21 cellular contexts compared by ENCODE assay signal in genomic region chr5:143516249-143516648, GRCh38.
DNase-seq lines count a peak whose midpoint lies in the region; ATAC-seq and TF ChIP-seq lines count a peak whose summit lies in the region.
"Had no signal": no experiment of that assay in that cellular context is flagged by ENCODE, and none has a peak within 500 bp of the region (broad histone marks: within the 10 kb centered on the region; RNA-seq: fewer than 3 reads in every experiment).

No MANE protein-coding gene starts in this region.

- H3K9me3 ChIP-seq in DOHH2 (ENCODE audit: control insufficient read depth, insufficient read depth, low read length) (no peaks in the 10 kb centered on the region; the same call in 1 of the 2 replicates), Loucy (ENCODE audit: insufficient read depth, low read depth, low read length) (no peaks in the 10 kb centered on the region)
- H3K9me3 ChIP-seq: esophagus squamous epithelium, stomach had no signal

- H3K4me3 ChIP-seq in DOHH2 (ENCODE audit: low read length): no peak overlapping the region
- H3K4me3 ChIP-seq in Loucy (ENCODE audit: low read length, poor library complexity, severe bottlenecking): no peak overlapping the region
- H3K4me3 ChIP-seq: esophagus squamous epithelium, heart left ventricle, stomach, upper lobe of right lung had no signal

- H3K9me2 ChIP-seq in DOHH2 (replicated peaks; ENCODE audit: control insufficient read depth, low read length): no peaks in the 10 kb centered on the region
- H3K9me2 ChIP-seq in Loucy (replicated peaks; ENCODE audit: low read depth, low read length): no peaks in the 10 kb centered on the region

- H4K20me1 ChIP-seq in DOHH2 (ENCODE audit: control insufficient read depth, insufficient read depth, low read depth, low read length) (no peaks in the 10 kb centered on the region), Loucy (ENCODE audit: insufficient read depth, low read length, poor library complexity, severe bottlenecking) (no peaks in the 10 kb centered on the region)

- TF ChIP-seq CTCF in DOHH2 (IDR thresholded peaks at IDR 0.05; ENCODE audit: low read depth, low read length, poor library complexity, severe bottlenecking) (no peak), Loucy (conservative IDR thresholded peaks at IDR 0.05; ENCODE audit: low read length) (no peak)

- peak overlapping the region; percentile 26; the same call in 1 of the 2 replicates for H3K4me2 ChIP-seq in DOHH2 (ENCODE audit: low read length)
- H3K4me2 ChIP-seq in Loucy (ENCODE audit: low read depth, low read length, poor library complexity, severe bottlenecking): peak overlapping the region; percentile 14

- H3K36me3 ChIP-seq in DOHH2 (ENCODE audit: control insufficient read depth, low read length) (no peaks in the 10 kb centered on the region), Loucy (ENCODE audit: insufficient read depth, low read length) (no peaks in the 10 kb centered on the region)
- H3K36me3 ChIP-seq: esophagus squamous epithelium, heart left ventricle, stomach, upper lobe of right lung had no signal

- no peak overlapping the region for H3K9ac ChIP-seq in Loucy (ENCODE audit: low read depth, low read length, poor library complexity, severe bottlenecking)

- ATAC-seq in GM21423 (IDR thresholded peaks at IDR 0.05; ENCODE audit: unreplicated experiment) (peak; percentile 49), HG02588 (IDR thresholded peaks at IDR 0.05; ENCODE audit: unreplicated experiment) (no peak)
- ATAC-seq: activated CD4-positive, alpha-beta T cell treated with anti-CD3 and anti-CD28 coated beads for 36 hours; Panc1 had no signal

- no peak overlapping the region for H3K27ac ChIP-seq in DOHH2 (ENCODE audit: low read depth, low read length)
- H3K27ac ChIP-seq: esophagus squamous epithelium, stomach, upper lobe of right lung had no signal

- DNase-seq in germinal center (ENCODE audit: low spot score): peak; percentile 11
- DNase-seq in mesenteric fat pad (ENCODE audit: low spot score): no peak
- no peak for DNase-seq in activated CD8-positive, alpha-beta memory T cell treated with anti-CD3 and anti-CD28 coated beads, Interleukin-2, amount 50 U/mL, for 4 hours
- no peak for DNase-seq in stimulated activated naive CD4-positive, alpha-beta T cell treated with Interleukin-2 at 50 U/mL for 16 hours (lab: John Stamatoyannopoulos, UW)
- DNase-seq: activated CD4-positive, alpha-beta T cell treated with anti-CD3 and anti-CD28 coated beads for 36 hours; activated naive CD4-positive, alpha-beta T cell; CD4-positive, alpha-beta memory T cell; DMS79; effector memory CD4-positive, alpha-beta T cell; esophagus squamous epithelium; KBM-7; NCI-H748 treated with DMSO at 0.1 percent for 48 hours; occipital lobe; stomach; upper lobe of right lung had no signal

- H2AFZ ChIP-seq in Loucy (ENCODE audit: low read length): peak overlapping the region; percentile 52; the same call in 1 of the 2 replicates

- no peaks in the 10 kb centered on the region for H3F3A ChIP-seq in DOHH2 (ENCODE audit: control insufficient read depth, insufficient read depth)
- H3F3A ChIP-seq in Loucy (ENCODE audit: low read depth): no peaks in the 10 kb centered on the region

- no peaks in the 10 kb centered on the region for H3K27me3 ChIP-seq in DOHH2 (ENCODE audit: control insufficient read depth, low read length)
- H3K27me3 ChIP-seq in Loucy (ENCODE audit: insufficient read depth, low read length, poor library complexity, severe bottlenecking): no peaks in the 10 kb centered on the region
- H3K27me3 ChIP-seq: esophagus squamous epithelium, heart left ventricle, stomach, upper lobe of right lung had no signal

- H3K4me1 ChIP-seq in DOHH2 (ENCODE audit: control insufficient read depth, low read length) (peaks cover 18% of the 10 kb centered on the region), Loucy (ENCODE audit: insufficient read depth, low read length, poor library complexity, severe bottlenecking) (peaks cover 15% of the 10 kb centered on the region)
- H3K4me1 ChIP-seq: stomach, upper lobe of right lung had no signal

- H3K79me2 ChIP-seq in DOHH2 (ENCODE audit: control insufficient read depth, low read length): no peaks in the 10 kb centered on the region
- H3K79me2 ChIP-seq in Loucy (ENCODE audit: insufficient read depth, low read length): no peaks in the 10 kb centered on the region
